ENCODE assay signal across 21 cellular contexts in the genomic region with DNA sequence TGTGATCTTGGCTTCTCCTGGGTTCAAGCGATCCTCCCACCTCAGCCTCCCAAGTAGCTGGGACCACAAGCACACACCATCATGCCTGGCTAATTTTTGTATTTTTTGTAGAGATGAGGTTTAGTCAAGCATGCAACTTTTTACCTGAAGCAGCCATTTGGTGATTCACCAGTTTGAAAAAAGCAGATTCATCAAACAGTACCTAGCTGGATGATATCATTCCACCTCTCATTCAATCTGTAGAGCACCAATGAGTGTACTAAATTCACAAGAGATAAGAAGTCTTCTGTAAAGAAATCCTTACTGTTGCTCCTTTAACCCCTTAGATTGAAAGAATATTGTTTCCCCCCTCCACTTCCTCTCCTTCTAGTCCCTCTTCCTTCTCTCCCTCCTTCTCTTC.
"Had no signal": no experiment of that assay in that cellular context is flagged by ENCODE, and none has a peak within 500 bp of the region (broad histone marks: within the 10 kb centered on the region; RNA-seq: fewer than 3 reads in every experiment).

No MANE protein-coding gene starts in this region.

- H3K27ac ChIP-seq: cardiac muscle cell, esophagus muscularis mucosa, gastroesophageal sphincter, heart right ventricle, left lung, neural progenitor cell, upper lobe of right lung had no signal

- H3K9me3 Mint-ChIP-seq: activated naive CD4-positive, alpha-beta T cell treated with anti-CD3 and anti-CD28 coated beads, Interleukin-2, amount 10 ng/mL, durations not matched to agents 7 days and 5 days; naive thymus-derived CD8-positive, alpha-beta T cell; neural progenitor cell had no signal

- H3K9ac ChIP-seq: neural progenitor cell had no signal

- H3K4me2 ChIP-seq: neural progenitor cell had no signal

- H3K4me1 Mint-ChIP-seq: activated naive CD4-positive, alpha-beta T cell treated with anti-CD3 and anti-CD28 coated beads, Interleukin-2, amount 10 ng/mL, durations not matched to agents 7 days and 5 days; naive thymus-derived CD8-positive, alpha-beta T cell; neural progenitor cell had no signal

- H3K36me3 Mint-ChIP-seq: activated naive CD4-positive, alpha-beta T cell treated with anti-CD3 and anti-CD28 coated beads, Interleukin-2, amount 10 ng/mL, durations not matched to agents 7 days and 5 days; naive thymus-derived CD8-positive, alpha-beta T cell; neural progenitor cell had no signal

- ATAC-seq: gastroesophageal sphincter; heart right ventricle; left lung; naive thymus-derived CD8-positive, alpha-beta T cell; stimulated activated naive CD8-positive, alpha-beta T cell treated with anti-CD3 and anti-CD28 coated beads, Interleukin-15, Interleukin-2, amounts not matched to agents 100 U/mL and 50 U/mL, for 24 hours; upper lobe of right lung had no signal

- H3K4me3 ChIP-seq: cardiac muscle cell, esophagus muscularis mucosa, gastroesophageal sphincter, heart right ventricle, left lung, lung, neural progenitor cell, spleen, upper lobe of right lung had no signal

- H3K36me3 ChIP-seq: cardiac muscle cell, esophagus muscularis mucosa, gastroesophageal sphincter, heart right ventricle, left lung, neural progenitor cell, spleen, upper lobe of right lung had no signal

- DNase-seq: activated CD4-positive, alpha-beta T cell treated with anti-CD3 and anti-CD28 coated beads for 1 hour; activated CD8-positive, alpha-beta memory T cell treated with anti-CD3 and anti-CD28 coated beads, Interleukin-2, amount 50 U/mL, for 48 hours; activated effector memory CD4-positive, alpha-beta T cell treated with anti-CD3 and anti-CD28 coated beads, Interleukin-2, amount 50 U/mL, for 16 hours; activated naive CD4-positive, alpha-beta T cell treated with anti-CD3 and anti-CD28 coated beads, Interleukin-2, amount 10 ng/mL, durations not matched to agents 7 days and 5 days; activated T-cell treated with anti-CD3 and anti-CD28 coated beads, Interleukin-2, amount 50 U/mL, for 48 hours; cortex of kidney; heart right ventricle; kidney; left lung; naive thymus-derived CD8-positive, alpha-beta T cell; retina; spleen; stimulated activated CD4-positive, alpha-beta T cell treated with anti-CD3 and anti-CD28 coated beads, Interleukin-4, amount 100 ng/mL, for 24 hours; stimulated activated naive CD8-positive, alpha-beta T cell treated with anti-CD3 and anti-CD28 coated beads, Interleukin-15, Interleukin-2, amounts not matched to agents 100 U/mL and 50 U/mL, for 24 hours; T-helper 9 cell; upper lobe of right lung had no signal

- H3K4me1 ChIP-seq: left lung, neural progenitor cell, upper lobe of right lung had no signal

- H3K27me3 ChIP-seq: cardiac muscle cell, esophagus muscularis mucosa, gastroesophageal sphincter, heart right ventricle, left lung, neural progenitor cell, spleen, upper lobe of right lung had no signal

- H3K27ac Mint-ChIP-seq: activated naive CD4-positive, alpha-beta T cell treated with anti-CD3 and anti-CD28 coated beads, Interleukin-2, amount 10 ng/mL, durations not matched to agents 7 days and 5 days; naive thymus-derived CD8-positive, alpha-beta T cell; neural progenitor cell had no signal

- H2AFZ ChIP-seq: neural progenitor cell had no signal

- H3K4me3 Mint-ChIP-seq: activated naive CD4-positive, alpha-beta T cell treated with anti-CD3 and anti-CD28 coated beads, Interleukin-2, amount 10 ng/mL, durations not matched to agents 7 days and 5 days; naive thymus-derived CD8-positive, alpha-beta T cell; neural progenitor cell had no signal

- H3K9me3 ChIP-seq: esophagus muscularis mucosa, gastroesophageal sphincter, heart right ventricle, left lung, spleen, upper lobe of right lung had no signal
